In genomic region chr1:22238356-22239224, GRCh38 we compare ENCODE assay signal across 25 cellular contexts.
"Had no signal": no experiment of that assay in that cellular context is flagged by ENCODE, and none has a peak within 500 bp of the region (broad histone marks: within the 10 kb centered on the region; RNA-seq: fewer than 3 reads in every experiment).

No MANE protein-coding gene starts in this region.

- H3K4me1 ChIP-seq: breast epithelium, heart right ventricle, pancreas, prostate gland, tibial nerve had no signal

- H3K36me3 ChIP-seq: breast epithelium, heart right ventricle, pancreas, prostate gland, tibial nerve had no signal

- H3K4me3 ChIP-seq: breast epithelium, heart right ventricle, lung, pancreas, prostate gland, skin epidermis, tibial nerve had no signal

- H3K27me3 ChIP-seq: pancreas had no signal

- DNase-seq: activated CD4-positive, alpha-beta memory T cell treated with anti-CD3 and anti-CD28 coated beads for 36 hours; activated CD4-positive, alpha-beta T cell treated with anti-CD3 and anti-CD28 coated beads, Interleukin-2, amount 10 ng/mL, durations not matched to agents 24 days and 14 days; activated CD8-positive, alpha-beta memory T cell treated with anti-CD3 and anti-CD28 coated beads, Interleukin-2, amount 50 U/mL, for 4 hours; activated gamma-delta T cell treated with Interleukin-2 at 50 U/mL for 16 hours; activated naive CD4-positive, alpha-beta T cell treated with anti-CD3 and anti-CD28 coated beads, Interleukin-2, amount 50 U/mL, for 16 hours; activated T-cell treated with anti-CD3 and anti-CD28 coated beads, Interleukin-2, amount 50 U/mL, for 24 hours; amygdala; effector CD8-positive, alpha-beta T cell; foreskin melanocyte; heart right ventricle; retina; stimulated activated CD4-positive, alpha-beta T cell treated with anti-CD3 and anti-CD28 coated beads, Interleukin-4, amount 100 ng/mL, for 24 hours; stimulated activated CD8-positive, alpha-beta memory T cell treated with anti-CD3 and anti-CD28 coated beads, Interleukin-4, amount 100 ng/mL, for 48 hours; stimulated activated naive CD4-positive, alpha-beta T cell; SW 1271; T-helper 9 cell had no signal

- ATAC-seq: left lobe of liver, sciatic nerve had no signal

- H3K27ac ChIP-seq: breast epithelium, heart right ventricle, pancreas, prostate gland, tibial nerve, VCaP had no signal

- H3K9me3 ChIP-seq: breast epithelium, heart right ventricle, pancreas, prostate gland, tibial nerve had no signal
